ENCODE assay signal across 28 cellular contexts in the genomic region with DNA sequence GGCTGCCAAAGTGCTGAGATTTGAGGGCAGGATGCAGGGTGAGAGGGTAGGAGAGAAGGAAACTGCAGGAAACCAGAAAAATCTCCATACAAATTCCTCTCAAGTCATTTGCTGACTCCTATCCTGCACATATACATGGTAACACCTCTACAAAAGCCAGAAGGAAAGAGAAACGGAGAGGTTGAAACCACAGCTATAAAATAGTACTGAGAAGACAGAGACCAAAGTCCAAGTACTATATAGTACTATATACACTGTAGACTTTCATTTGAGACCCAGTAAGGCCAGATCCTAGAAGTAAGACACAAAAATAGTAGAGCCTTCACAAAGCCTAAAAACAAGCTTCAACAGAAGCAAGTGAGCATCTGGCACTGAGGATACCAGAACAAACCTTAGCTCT.
"Had no signal": no experiment of that assay in that cellular context is flagged by ENCODE, and none has a peak within 500 bp of the region (broad histone marks: within the 10 kb centered on the region; RNA-seq: fewer than 3 reads in every experiment).

No MANE protein-coding gene starts in this region.

- DNase-seq: colonic mucosa; effector CD8-positive, alpha-beta T cell; foreskin keratinocyte; heart left ventricle; immature natural killer cell; islet precursor cell; kidney glomerular epithelial cell; left ventricle myocardium superior; lower lobe of right lung; naive B cell; stimulated activated CD4-positive, alpha-beta T cell treated with anti-CD3 and anti-CD28 coated beads, Interleukin-2, amount 100 ng/mL, for 24 hours; stimulated activated CD4-positive, alpha-beta T cell treated with anti-CD3 and anti-CD28 coated beads, Interleukin-4, amount 100 ng/mL, for 24 hours; stimulated activated naive CD4-positive, alpha-beta T cell treated with Interleukin-2 at 50 U/mL for 16 hours; stomach; testis; tibial artery had no signal

- H3K27ac ChIP-seq: colonic mucosa, esophagus muscularis mucosa, foreskin keratinocyte, gastroesophageal sphincter, heart left ventricle, hepatocyte, lower lobe of right lung, neural progenitor cell, parathyroid adenoma, prostate gland, right atrium auricular region, stomach, testis, tibial artery had no signal

- H3K9ac ChIP-seq: neural progenitor cell, parathyroid adenoma had no signal

- H3K9me3 ChIP-seq: colonic mucosa, esophagus muscularis mucosa, gastroesophageal sphincter, lower lobe of right lung, prostate gland, right atrium auricular region, stomach, testis, tibial artery had no signal

- H3K4me1 Mint-ChIP-seq: immature natural killer cell; naive B cell; neural progenitor cell; stimulated activated effector memory CD8-positive, alpha-beta T cell treated with anti-CD3 and anti-CD28 coated beads, Interleukin-12 subunit alpha, Interleukin-12 subunit beta, amount 100 ng/mL, for 72 hours had no signal

- H3K36me3 ChIP-seq: colonic mucosa, prostate gland had no signal

- H3K9me3 Mint-ChIP-seq: neural progenitor cell, type B pancreatic cell had no signal

- H3K79me2 ChIP-seq: hepatocyte, parathyroid adenoma had no signal

- H2AFZ ChIP-seq: hepatocyte, neural progenitor cell, parathyroid adenoma had no signal

- H3K27me3 ChIP-seq: colonic mucosa, esophagus muscularis mucosa, foreskin keratinocyte, gastroesophageal sphincter, heart left ventricle, hepatocyte, neural progenitor cell, right atrium auricular region, stomach, testis, tibial artery had no signal

- H3K4me3 Mint-ChIP-seq: dendritic cell treated with granulocyte-macrophage colony-stimulating factor and Interleukin-4, amounts not matched to agents 40 ng/mL and 50 ng/mL, for 4 days; immature natural killer cell; naive B cell; natural killer cell treated with Interleukin-12 subunit alpha and Interleukin-12 subunit beta and Interleukin-15 and Interleukin-18, amount 100 ng/mL, for 72 hours; neural progenitor cell; stimulated activated effector memory CD8-positive, alpha-beta T cell treated with anti-CD3 and anti-CD28 coated beads, Interleukin-12 subunit alpha, Interleukin-12 subunit beta, amount 100 ng/mL, for 72 hours; type B pancreatic cell had no signal

- H3K4me3 ChIP-seq: colonic mucosa, esophagus muscularis mucosa, gastroesophageal sphincter, heart left ventricle, hepatocyte, lower lobe of right lung, neural progenitor cell, prostate gland, right atrium auricular region, stomach, testis, tibial artery had no signal

- ATAC-seq: foreskin keratinocyte; gastroesophageal sphincter; heart left ventricle; left ventricle myocardium superior; lower lobe of right lung; natural killer cell treated with Interleukin-12 subunit alpha and Interleukin-12 subunit beta and Interleukin-15 and Interleukin-18, amount 100 ng/mL, for 72 hours; sciatic nerve; stimulated activated effector memory CD8-positive, alpha-beta T cell treated with anti-CD3 and anti-CD28 coated beads, Interleukin-12 subunit alpha, Interleukin-12 subunit beta, amount 100 ng/mL, for 72 hours had no signal

- H3K27ac Mint-ChIP-seq: dendritic cell treated with granulocyte-macrophage colony-stimulating factor and Interleukin-4, amounts not matched to agents 40 ng/mL and 50 ng/mL, for 4 days; immature natural killer cell; naive B cell; natural killer cell treated with Interleukin-12 subunit alpha and Interleukin-12 subunit beta and Interleukin-15 and Interleukin-18, amount 100 ng/mL, for 72 hours; neural progenitor cell; stimulated activated effector memory CD8-positive, alpha-beta T cell treated with anti-CD3 and anti-CD28 coated beads, Interleukin-12 subunit alpha, Interleukin-12 subunit beta, amount 100 ng/mL, for 72 hours; type B pancreatic cell had no signal

- H3K4me2 ChIP-seq: hepatocyte, neural progenitor cell had no signal

- H3K4me1 ChIP-seq: colonic mucosa, foreskin keratinocyte, gastroesophageal sphincter, heart left ventricle, lower lobe of right lung, parathyroid adenoma, prostate gland, right atrium auricular region, testis, tibial artery had no signal

- H3K36me3 Mint-ChIP-seq: immature natural killer cell; naive B cell; stimulated activated effector memory CD8-positive, alpha-beta T cell treated with anti-CD3 and anti-CD28 coated beads, Interleukin-12 subunit alpha, Interleukin-12 subunit beta, amount 100 ng/mL, for 72 hours had no signal

- H3K27me3 Mint-ChIP-seq: dendritic cell treated with granulocyte-macrophage colony-stimulating factor and Interleukin-4, amounts not matched to agents 40 ng/mL and 50 ng/mL, for 4 days; naive B cell; natural killer cell treated with Interleukin-12 subunit alpha and Interleukin-12 subunit beta and Interleukin-15 and Interleukin-18, amount 100 ng/mL, for 72 hours; type B pancreatic cell had no signal
